11 cellular contexts compared by ENCODE assay signal in genomic region chr2:38509322-38509946, GRCh38.
DNase-seq lines count a peak whose midpoint lies in the region; ATAC-seq and TF ChIP-seq lines count a peak whose summit lies in the region.
"Had no signal": no experiment of that assay in that cellular context is flagged by ENCODE, and none has a peak within 500 bp of the region (broad histone marks: within the 10 kb centered on the region; RNA-seq: fewer than 3 reads in every experiment).

No MANE protein-coding gene starts in this region.

- no peaks in the 10 kb centered on the region for H3K27me3 ChIP-seq in brain microvascular endothelial cell (replicated peaks)
- H3K27me3 ChIP-seq in mesenchymal stem cell (ENCODE audit: control insufficient read depth in 1 of 2, insufficient read depth in 1 of 2, low read length in 2 of 2): no peaks in the 10 kb centered on the region

- no peak overlapping the region for H2BK15ac ChIP-seq in mesenchymal stem cell (ENCODE audit: low read depth, poor library complexity, severe bottlenecking)

- no peak overlapping the region for H2AK5ac ChIP-seq in mesenchymal stem cell (ENCODE audit: low read length, severe bottlenecking)

- 77% methylated on average over 5 of the region's 5 CpGs for WGBS in mesenchymal stem cell

- no peaks in the 10 kb centered on the region for H3K36me3 Mint-ChIP-seq in natural killer cell
- H3K36me3 Mint-ChIP-seq in activated T-cell treated with anti-CD3 and anti-CD28 coated beads, Interleukin-2, amount 50 U/mL, for 72 hours (ENCODE audit: insufficient read depth in 2 of 2): peaks cover 4 to 7% of the 10 kb centered on the region in 2 donors
- H3K36me3 Mint-ChIP-seq: CD4-positive, alpha-beta memory T cell had no signal

- no peak overlapping the region for H2AFZ ChIP-seq in mesenchymal stem cell (ENCODE audit: low read depth, low read length)

- no peaks in the 10 kb centered on the region for H3K4me1 Mint-ChIP-seq in natural killer cell
- no peaks in the 10 kb centered on the region for H3K4me1 Mint-ChIP-seq in activated T-cell treated with anti-CD3 and anti-CD28 coated beads, Interleukin-2, amount 50 U/mL, for 72 hours (ENCODE audit: low read depth)

- no peaks in the 10 kb centered on the region for H3K27me3 Mint-ChIP-seq in natural killer cell (ENCODE audit: low read depth in 2 of 2)
- peaks cover 13% of the 10 kb centered on the region for H3K27me3 Mint-ChIP-seq in activated T-cell treated with anti-CD3 and anti-CD28 coated beads, Interleukin-2, amount 50 U/mL, for 72 hours (ENCODE audit: low read depth)
- H3K27me3 Mint-ChIP-seq: dendritic cell treated with granulocyte-macrophage colony-stimulating factor and Interleukin-4, amounts not matched to agents 40 ng/mL and 50 ng/mL, for 4 days had no signal

- no peak for TF ChIP-seq EP300 in Ishikawa (IDR thresholded peaks at IDR 0.05; ENCODE audit: borderline replicate concordance)

- H2BK5ac ChIP-seq in mesenchymal stem cell (ENCODE audit: low read depth, low read length, poor library complexity, severe bottlenecking): no peak overlapping the region

- H3K9ac ChIP-seq in mesenchymal stem cell (ENCODE audit: low read length): peak overlapping the region; percentile 31

- intact Hi-C loops in natural killer cell (cut with micrococcal nuclease): loop anchor here (5.0 kb wide), 1 partner anchor 527 kb away; no protein-coding TSS in a partner anchor

- H3K4me3 ChIP-seq in AG04449 (ENCODE audit: low read depth, low read length): no peak overlapping the region
- no peak overlapping the region for H3K4me3 ChIP-seq in brain microvascular endothelial cell (ENCODE audit: low read depth, low read length)
- H3K4me3 ChIP-seq in mesenchymal stem cell (ENCODE audit: insufficient read depth in 1 of 2, low read depth in 1 of 2, low read length in 2 of 2): no peak overlapping the region

- peaks cover 4% of the 10 kb centered on the region for H3K4me1 ChIP-seq in mesenchymal stem cell (ENCODE audit: control insufficient read depth, insufficient read depth, low read depth, low read length)

- no peaks in the 10 kb centered on the region for H3K9me3 Mint-ChIP-seq in natural killer cell
- peaks cover 2 to 4% of the 10 kb centered on the region in 2 donors for H3K9me3 Mint-ChIP-seq in activated T-cell treated with anti-CD3 and anti-CD28 coated beads, Interleukin-2, amount 50 U/mL, for 72 hours
- H3K9me3 Mint-ChIP-seq: CD4-positive, alpha-beta memory T cell had no signal

- ATAC-seq in HG02970 (IDR thresholded peaks at IDR 0.05; ENCODE audit: low FRiP score, unreplicated experiment) (no peak), natural killer cell (no peak)
- no peak for ATAC-seq in activated T-cell treated with anti-CD3 and anti-CD28 coated beads, Interleukin-2, amount 50 U/mL, for 72 hours (replicated peaks in 1 of 2)

- CTCF ChIA-PET in AG04449 (lab: Yijun Ruan, JAX): interaction anchor here (0.6 to 3.9 kb wide), 7 partner anchors 15 to 232 kb away, joined by 3 to 38 read pairs (median 3); no protein-coding TSS in a partner anchor

- TF ChIP-seq CTCF in AG04449 (IDR thresholded peaks at IDR 0.05; ENCODE audit: insufficient read depth, low read length, missing control alignments) (no peak), brain microvascular endothelial cell (IDR thresholded peaks at IDR 0.05; ENCODE audit: low read depth, low read length, missing control alignments) (no peak), natural killer cell (IDR thresholded peaks at IDR 0.05) (no peak)

- H3K79me1 ChIP-seq in mesenchymal stem cell (replicated peaks; ENCODE audit: low read length, poor library complexity, severe bottlenecking): no peaks in the 10 kb centered on the region

- no peak overlapping the region for H3K4me3 Mint-ChIP-seq in natural killer cell
- H3K4me3 Mint-ChIP-seq in activated T-cell treated with anti-CD3 and anti-CD28 coated beads, Interleukin-2, amount 50 U/mL, for 72 hours: no peak overlapping the region
- H3K4me3 Mint-ChIP-seq: activated CD8-positive, alpha-beta memory T cell treated with anti-CD3 and anti-CD28 coated beads, Interleukin-2, amount 10 ng/mL, durations not matched to agents 7 days and 5 days; CD4-positive, alpha-beta memory T cell; dendritic cell treated with granulocyte-macrophage colony-stimulating factor and Interleukin-4, amounts not matched to agents 40 ng/mL and 50 ng/mL, for 4 days had no signal

- no peak overlapping the region for H3K27ac Mint-ChIP-seq in natural killer cell
- H3K27ac Mint-ChIP-seq in activated T-cell treated with anti-CD3 and anti-CD28 coated beads, Interleukin-2, amount 50 U/mL, for 72 hours: no peak overlapping the region
- H3K27ac Mint-ChIP-seq: activated CD8-positive, alpha-beta memory T cell treated with anti-CD3 and anti-CD28 coated beads, Interleukin-2, amount 10 ng/mL, durations not matched to agents 7 days and 5 days; CD4-positive, alpha-beta memory T cell had no signal

- no peak overlapping the region for H4K8ac ChIP-seq in mesenchymal stem cell (ENCODE audit: low read length)

- no peak overlapping the region for H3K14ac ChIP-seq in mesenchymal stem cell (ENCODE audit: low read length in 2 of 2)

- H2BK12ac ChIP-seq in mesenchymal stem cell (ENCODE audit: low read length in 2 of 2): no peak overlapping the region

- H3K23ac ChIP-seq in mesenchymal stem cell (ENCODE audit: low read length in 2 of 2): no peak overlapping the region

- H3K9me3 ChIP-seq in mesenchymal stem cell (ENCODE audit: control insufficient read depth, low read length): no peaks in the 10 kb centered on the region

- no peak overlapping the region for H3K4me2 ChIP-seq in mesenchymal stem cell (ENCODE audit: low read length, poor library complexity, severe bottlenecking)

- DNase-seq in AG04449 (ENCODE audit: low read depth, low spot score): peak; percentile 23
- DNase-seq in brain microvascular endothelial cell: peak; percentile 50
- peak; percentile 46 for DNase-seq in mesenchymal stem cell
- no peak for DNase-seq in cerebellum (ENCODE audit: low spot score)
- DNase-seq in natural killer cell: no peak
- DNase-seq in activated T-cell treated with anti-CD3 and anti-CD28 coated beads, Interleukin-2, amount 50 U/mL, for 72 hours: no peak
- DNase-seq: activated CD8-positive, alpha-beta memory T cell treated with anti-CD3 and anti-CD28 coated beads, Interleukin-2, amount 10 ng/mL, durations not matched to agents 7 days and 5 days; CD4-positive, alpha-beta memory T cell had no signal

- H3K36me3 ChIP-seq in brain microvascular endothelial cell (replicated peaks): no peaks in the 10 kb centered on the region
- H3K36me3 ChIP-seq in mesenchymal stem cell (ENCODE audit: control insufficient read depth in 1 of 2, insufficient read depth in 2 of 2, low read depth in 1 of 2, low read length in 2 of 2): no peaks in the 10 kb centered on the region

- POLR2A ChIA-PET in AG04449 (lab: Yijun Ruan, JAX): interaction anchor here (1.1 kb wide), 1 partner anchor 242 kb away, joined by 4 read pairs; the partner anchor contains the start of gene SRSF7

- H3K18ac ChIP-seq in mesenchymal stem cell (ENCODE audit: low read depth in 1 of 2, low read length in 2 of 2): no peak overlapping the region

- H2BK120ac ChIP-seq in mesenchymal stem cell (ENCODE audit: low read depth, low read length): no peak overlapping the region

- H4K91ac ChIP-seq in mesenchymal stem cell (ENCODE audit: low read length): no peak overlapping the region

- H3K27ac ChIP-seq in brain microvascular endothelial cell (no peak overlapping the region), mesenchymal stem cell (ENCODE audit: low read length, poor library complexity, severe bottlenecking) (no peak overlapping the region)

- H3K4ac ChIP-seq in mesenchymal stem cell (ENCODE audit: low read depth in 1 of 2, low read length in 2 of 2): no peak overlapping the region

- no peak for TF ChIP-seq RAD21 in Ishikawa (IDR thresholded peaks at IDR 0.05; ENCODE audit: low read depth)

- in situ Hi-C loops in brain microvascular endothelial cell (cut with HindIII; ENCODE audit: low pct_ligation_motif_present, low sequenced_read_pairs): no loop called here

TF ChIP-seq in Ishikawa, 13 proteins besides CTCF, POLR2A, EP300 and RAD21:
- TF ChIP-seq ZBTB7A (IDR thresholded peaks at IDR 0.05; ENCODE audit: low read depth): no peak
- TF ChIP-seq MAX (IDR thresholded peaks at IDR 0.05): no peak
- TF ChIP-seq CEBPB (IDR thresholded peaks at IDR 0.05): no peak
- TF ChIP-seq NFIC (IDR thresholded peaks at IDR 0.05): peak; percentile 40; the same call in 1 of the 2 replicates

Comparison
In these comparisons a context has a peak if more than half of its experiments do, and no peak if none do; other contexts are left out.
1. DNase-seq: peak in AG04449 (single experiment), brain microvascular endothelial cell (single experiment) and mesenchymal stem cell (single experiment); none in cerebellum (single experiment), natural killer cell (single experiment) and activated T-cell treated with anti-CD3 and anti-CD28 coated beads, Interleukin-2, amount 50 U/mL, for 72 hours (0 of 2).